In genomic region chrX:119734897-119735339, GRCh38 we compare ENCODE assay signal across 9 cellular contexts. TPM values are rescaled to one million over a fixed set of nuclear protein-coding genes. Genes with fewer than 3 reads are reported as not detected.
DNase-seq lines count a peak whose midpoint lies in the region; ATAC-seq, FAIRE-seq and TF ChIP-seq lines count a peak whose summit lies in the region.
"Had no signal": no experiment of that assay in that cellular context is flagged by ENCODE, and none has a peak within 500 bp of the region (broad histone marks: within the 10 kb centered on the region; RNA-seq: fewer than 3 reads in every experiment).

No MANE protein-coding gene starts in this region.

- H3K27ac ChIP-seq in heart left ventricle (peak overlapping the region in 5 of 12 donors; percentile 17 to 60 (median 50)), stomach (no peak overlapping the region)
- H3K27ac ChIP-seq: Peyer's patch had no signal

- CTCF ChIA-PET in activated CD8-positive, alpha-beta T cell treated with anti-CD3 and anti-CD28 coated beads for 36 hours (lab: Charles Lee), result interaction anchor here (1.2 kb wide), 1 partner anchor 219 kb away, joined by 4 read pairs; no protein-coding TSS in a partner anchor

- H3K4me1 ChIP-seq in heart left ventricle, result peaks cover 0 to 4% (median 0%) of the 10 kb centered on the region in 12 donors
- H3K4me1 ChIP-seq in stomach, result peaks cover 0 to 7% (median 0%) of the 10 kb centered on the region in 4 donors
- H3K4me1 ChIP-seq: Peyer's patch had no signal

- FAIRE-seq in HTR-8/SVneo (lab: Jason Lieb, UNC), result peak; percentile 51

- TF ChIP-seq POLR2A in heart left ventricle (IDR thresholded peaks at IDR 0.05) (no peak), stomach (IDR thresholded peaks at IDR 0.05) (no peak)

- TF ChIP-seq CTCF in heart left ventricle (IDR thresholded peaks at IDR 0.05), result no peak
- no peak for TF ChIP-seq CTCF in stomach (IDR thresholded peaks at IDR 0.05)
- TF ChIP-seq CTCF in activated CD8-positive, alpha-beta T cell treated with anti-CD3 and anti-CD28 coated beads for 36 hours (IDR thresholded peaks at IDR 0.05), result no peak

- H3K9me3 Mint-ChIP-seq in activated CD8-positive, alpha-beta T cell treated with anti-CD3 and anti-CD28 coated beads for 36 hours, result no peaks in the 10 kb centered on the region
- H3K9me3 Mint-ChIP-seq: stimulated activated effector memory CD8-positive, alpha-beta T cell treated with anti-CD3 and anti-CD28 coated beads, Interleukin-12 subunit alpha, Interleukin-12 subunit beta, amount 100 ng/mL, for 72 hours had no signal

- H3K27ac Mint-ChIP-seq in activated CD8-positive, alpha-beta T cell treated with anti-CD3 and anti-CD28 coated beads for 36 hours, result no peak overlapping the region
- H3K27ac Mint-ChIP-seq: stimulated activated effector memory CD8-positive, alpha-beta T cell treated with anti-CD3 and anti-CD28 coated beads, Interleukin-12 subunit alpha, Interleukin-12 subunit beta, amount 100 ng/mL, for 72 hours had no signal

- TF ChIP-seq EP300 in stomach (IDR thresholded peaks at IDR 0.05), result no peak

- POLR2A ChIA-PET in activated CD8-positive, alpha-beta T cell treated with anti-CD3 and anti-CD28 coated beads for 36 hours (lab: Charles Lee), result no interaction called here

- no peak overlapping the region for H3K4me3 ChIP-seq in heart left ventricle
- H3K4me3 ChIP-seq in stomach, result no peak overlapping the region
- H3K4me3 ChIP-seq: Peyer's patch had no signal

- WGBS in heart left ventricle, 4 donors, result 24 to 55% (median 36%) methylated on average over 6 to 7 of the region's 7 CpGs
- 7 to 39% (median 24%) methylated on average over 4 to 7 of the region's 7 CpGs; no CpG with 5 or more reads in 1 of the 5 donors for WGBS in stomach, 5 donors

- H3K36me3 Mint-ChIP-seq in activated CD8-positive, alpha-beta T cell treated with anti-CD3 and anti-CD28 coated beads for 36 hours (ENCODE audit: low read depth), result no peaks in the 10 kb centered on the region
- H3K36me3 Mint-ChIP-seq: stimulated activated effector memory CD8-positive, alpha-beta T cell treated with anti-CD3 and anti-CD28 coated beads, Interleukin-12 subunit alpha, Interleukin-12 subunit beta, amount 100 ng/mL, for 72 hours had no signal

- peaks cover 0 to 3% (median 0%) of the 10 kb centered on the region in 9 donors for H3K27me3 ChIP-seq in heart left ventricle
- H3K27me3 ChIP-seq in stomach, result no peaks in the 10 kb centered on the region
- H3K27me3 ChIP-seq: Peyer's patch had no signal

- DNase-seq in HTR-8/SVneo (ENCODE audit: insufficient read length, low spot score), result no peak
- peak; percentile 21 for DNase-seq in NCI-H510A treated with DMSO at 0.1 percent for 48 hours (lab: John Stamatoyannopoulos, UW)
- DNase-seq in heart left ventricle, result peak; percentile 26 to 86 (median 69)
- DNase-seq in stomach, result peak; percentile 49
- no peak for DNase-seq in activated CD8-positive, alpha-beta T cell treated with anti-CD3 and anti-CD28 coated beads for 36 hours
- no peak for DNase-seq in SIG-M5 treated with dmso at 0.1 percent for 504 hours (lab: John Stamatoyannopoulos, UW; ENCODE audit: unreplicated experiment)

- no peaks in the 10 kb centered on the region for H3K4me1 Mint-ChIP-seq in activated CD8-positive, alpha-beta T cell treated with anti-CD3 and anti-CD28 coated beads for 36 hours (ENCODE audit: low read depth)
- H3K4me1 Mint-ChIP-seq: stimulated activated effector memory CD8-positive, alpha-beta T cell treated with anti-CD3 and anti-CD28 coated beads, Interleukin-12 subunit alpha, Interleukin-12 subunit beta, amount 100 ng/mL, for 72 hours had no signal

- ATAC-seq in heart left ventricle (peak; percentile 89 to 94 (median 92)), GM21576 (IDR thresholded peaks at IDR 0.05; ENCODE audit: unreplicated experiment) (no peak)
- ATAC-seq in activated CD8-positive, alpha-beta T cell treated with anti-CD3 and anti-CD28 coated beads for 36 hours, result no peak
- ATAC-seq: stimulated activated effector memory CD8-positive, alpha-beta T cell treated with anti-CD3 and anti-CD28 coated beads, Interleukin-12 subunit alpha, Interleukin-12 subunit beta, amount 100 ng/mL, for 72 hours had no signal

- H3K36me3 ChIP-seq in heart left ventricle (no peaks in the 10 kb centered on the region), stomach (no peaks in the 10 kb centered on the region)
- H3K36me3 ChIP-seq: Peyer's patch had no signal

- intact Hi-C loops in heart left ventricle (cut with DNase I) (loop anchor here in 8 of 10 donors (5.0 to 10.0 kb wide), 8 partner anchors 80 to 223 kb away; partner anchors contain the start of gene NKRF (in 1 of the 8)), stomach (cut with DNase I; ENCODE audit: low total_unique reads) (no loop called here)
- intact Hi-C loops in activated CD8-positive, alpha-beta T cell treated with anti-CD3 and anti-CD28 coated beads for 36 hours (cut with micrococcal nuclease), result loop anchor here (10.0 kb wide), 1 partner anchor 220 kb away; no protein-coding TSS in a partner anchor

- no peaks in the 10 kb centered on the region for H3K27me3 Mint-ChIP-seq in activated CD8-positive, alpha-beta T cell treated with anti-CD3 and anti-CD28 coated beads for 36 hours

- no peak overlapping the region for H3K4me3 Mint-ChIP-seq in activated CD8-positive, alpha-beta T cell treated with anti-CD3 and anti-CD28 coated beads for 36 hours
- H3K4me3 Mint-ChIP-seq: stimulated activated effector memory CD8-positive, alpha-beta T cell treated with anti-CD3 and anti-CD28 coated beads, Interleukin-12 subunit alpha, Interleukin-12 subunit beta, amount 100 ng/mL, for 72 hours had no signal

- H3K9me3 ChIP-seq in heart left ventricle, result no peaks in the 10 kb centered on the region
- no peaks in the 10 kb centered on the region for H3K9me3 ChIP-seq in stomach
- H3K9me3 ChIP-seq: Peyer's patch had no signal

RNA-seq across cellular contexts. Expression of gene SOWAHD, which starts 23.5 kb away (rescaled TPM):
- total RNA-seq in heart left ventricle (1 to 10 TPM in 1 of 9 donors, under 1 TPM in 3, not detected in 5; 0.15 to 2.1 (median 0.45) TPM), stomach (10 to 100 TPM in 1 of 5 donors, not detected in 4; 33.6 TPM)
- polyA plus RNA-seq in heart left ventricle (under 1 TPM; 0.17 to 0.19 TPM), stomach (1 to 10 TPM; 1.5 to 2.0 (median 1.6) TPM)
- under 1 TPM in 1 of 2 experiments, not detected in 1; 0.23 TPM for total RNA-seq in activated CD8-positive, alpha-beta T cell treated with anti-CD3 and anti-CD28 coated beads for 36 hours

RNA-seq across cellular contexts. Expression of gene SEPTIN6, which starts 42.0 kb away (rescaled TPM):
- total RNA-seq in heart left ventricle (10 to 100 TPM in 5 of 9 donors, 1 to 10 TPM in 4; 7.6 to 36.4 (median 10.0) TPM), stomach (10 to 100 TPM; 14.3 to 35.3 (median 23.3) TPM)
- polyA plus RNA-seq in heart left ventricle (1 to 10 TPM; 3.3 to 7.2 TPM), stomach (1 to 10 TPM; 7.6 to 9.3 (median 8.2) TPM)
- 100 to 1,000 TPM; 205 to 209 TPM for total RNA-seq in activated CD8-positive, alpha-beta T cell treated with anti-CD3 and anti-CD28 coated beads for 36 hours

RNA-seq across cellular contexts. Expression of gene RPL39, which starts 56.5 kb away (rescaled TPM):
- total RNA-seq in heart left ventricle, result 1,000 to 10,000 TPM in 8 of 9 donors, 100 to 1,000 TPM in 1; 933 to 1,886 (median 1,201) TPM
- 1,000 to 10,000 TPM; 3,082 to 4,859 TPM for polyA plus RNA-seq in heart left ventricle
- total RNA-seq in stomach, result 1,000 to 10,000 TPM in 2 of 5 donors, 100 to 1,000 TPM in 3; 117 to 3,049 (median 913) TPM
- 1,000 to 10,000 TPM; 6,944 to 8,391 (median 7,935) TPM for polyA plus RNA-seq in stomach
- total RNA-seq in activated CD8-positive, alpha-beta T cell treated with anti-CD3 and anti-CD28 coated beads for 36 hours, result 1,000 to 10,000 TPM; 2,778 to 2,808 TPM

Comparison
In these comparisons a context has a peak if more than half of its experiments do, and no peak if none do; other contexts are left out.
1. DNase-seq: peak in NCI-H510A treated with DMSO at 0.1 percent for 48 hours (single experiment), heart left ventricle (5 of 5) and stomach (single experiment); none in HTR-8/SVneo (single experiment), activated CD8-positive, alpha-beta T cell treated with anti-CD3 and anti-CD28 coated beads for 36 hours (single experiment) and SIG-M5 treated with dmso at 0.1 percent for 504 hours (single experiment).
2. ATAC-seq: peak in heart left ventricle (4 of 4); none in activated CD8-positive, alpha-beta T cell treated with anti-CD3 and anti-CD28 coated beads for 36 hours (single experiment) and GM21576 (single experiment).
3. RNA of gene SEPTIN6, which starts 42.0 kb away (total RNA-seq): 205 to 209 TPM in activated CD8-positive, alpha-beta T cell treated with anti-CD3 and anti-CD28 coated beads for 36 hours; 14.3 to 35.3 TPM in stomach and 7.6 to 36.4 TPM in heart left ventricle; every median in the first group is over 4 times any median in the second.